In genomic region chr11:102318469-102318868, GRCh38 we compare ENCODE assay signal across 8 cellular contexts. TPM values are rescaled to one million over a fixed set of nuclear protein-coding genes. Genes with fewer than 3 reads are reported as not detected.
DNase-seq lines count a peak whose midpoint lies in the region; ATAC-seq and TF ChIP-seq lines count a peak whose summit lies in the region.

No MANE protein-coding gene starts in this region.

- H3K36me3 ChIP-seq in BLaER1 (no peaks in the 10 kb centered on the region), thoracic aorta (no peaks in the 10 kb centered on the region), thyroid gland (no peaks in the 10 kb centered on the region)

- peaks cover 34% of the 10 kb centered on the region for H3K4me1 ChIP-seq in BLaER1
- peaks cover 26 to 44% of the 10 kb centered on the region in 2 donors for H3K4me1 ChIP-seq in thoracic aorta (ENCODE audit: control insufficient read depth in 1 of 2, low read depth in 2 of 2)
- peaks cover 0 to 6% of the 10 kb centered on the region in 2 donors for H3K4me1 ChIP-seq in thyroid gland

- H4K20me1 ChIP-seq in BLaER1: no peaks in the 10 kb centered on the region

- peak; percentile 52 to 63 for DNase-seq in activated CD4-positive, alpha-beta T cell treated with anti-CD3 and anti-CD28 coated beads, Interleukin-2, amount 50 U/mL, for 4 hours
- DNase-seq in iris pigment epithelial cell (ENCODE audit: low read depth) (peak; percentile 37), thoracic aorta (ENCODE audit: low spot score) (no peak), left lobe of liver (ENCODE audit: low spot score) (no peak), thyroid gland (no peak), NCI-H526 (lab: John Stamatoyannopoulos, UW) (no peak)

- no peak for TF ChIP-seq POLR2A in thyroid gland (IDR thresholded peaks at IDR 0.05)

- H3K27ac ChIP-seq in BLaER1 (no peak overlapping the region), thoracic aorta (peak overlapping the region in 1 of 2 donors; percentile 65), thyroid gland (no peak overlapping the region)

- no peak overlapping the region for H3K9ac ChIP-seq in BLaER1

- H3K4me2 ChIP-seq in BLaER1: peak overlapping the region; percentile 92; the same call in 1 of the 2 replicates

- ATAC-seq in HG02623 (IDR thresholded peaks at IDR 0.05; ENCODE audit: unreplicated experiment): peak; percentile 9
- no peak for ATAC-seq in thoracic aorta (ENCODE audit: insufficient number of reproducible peaks, low FRiP score, low read depth)
- no peak for ATAC-seq in left lobe of liver

- H3K9me3 ChIP-seq in BLaER1: no peaks in the 10 kb centered on the region
- no peaks in the 10 kb centered on the region for H3K9me3 ChIP-seq in thoracic aorta
- H3K9me3 ChIP-seq in thyroid gland: no peaks in the 10 kb centered on the region

- H3K27me3 ChIP-seq in BLaER1 (no peaks in the 10 kb centered on the region), thoracic aorta (replicated peaks; ENCODE audit: insufficient read depth) (no peaks in the 10 kb centered on the region), thyroid gland (no peaks in the 10 kb centered on the region)

- 76 to 91% methylated on average over 1 of the region's 1 CpG for WGBS in thyroid gland, 2 donors

- intact Hi-C loops in thyroid gland (cut with DNase I): no loop called here

- H3K4me3 ChIP-seq in BLaER1: no peak overlapping the region
- H3K4me3 ChIP-seq in thoracic aorta: peak overlapping the region; percentile 85
- no peak overlapping the region for H3K4me3 ChIP-seq in thyroid gland (replicated peaks in 1 of 3)

- TF ChIP-seq CTCF in thoracic aorta (IDR thresholded peaks at IDR 0.05): no peak
- no peak for TF ChIP-seq CTCF in thyroid gland (IDR thresholded peaks at IDR 0.05)

RNA-seq across cellular contexts. Expression of gene BIRC3, which starts 1.2 kb away (rescaled TPM):
- total RNA-seq in thoracic aorta (10 to 100 TPM in 1 of 2 donors, 1 to 10 TPM in 1; 4.9 to 15.3 TPM), left lobe of liver (2.1 TPM), thyroid gland (1 to 10 TPM; 2.0 to 6.0 (median 4.1) TPM)

RNA-seq across cellular contexts. Expression of gene BIRC2, which starts 28.5 kb away (rescaled TPM):
- total RNA-seq in thoracic aorta (10 to 100 TPM; 48.7 to 92.9 TPM), left lobe of liver (20.8 TPM), thyroid gland (100 to 1,000 TPM in 1 of 4 donors, 10 to 100 TPM in 3; 43.9 to 152 (median 72.9) TPM)

Comparison
In these comparisons a context has a peak if more than half of its experiments do, and no peak if none do; other contexts are left out.
1. DNase-seq: peak in activated CD4-positive, alpha-beta T cell treated with anti-CD3 and anti-CD28 coated beads, Interleukin-2, amount 50 U/mL, for 4 hours (2 of 2) and iris pigment epithelial cell (single experiment); none in thoracic aorta (single experiment), left lobe of liver (single experiment), thyroid gland (0 of 2) and NCI-H526 (0 of 2).